In genomic region chr6:31033075-31033474, GRCh38 we compare ENCODE assay signal across 21 cellular contexts. TPM values are rescaled to one million over a fixed set of nuclear protein-coding genes. Genes with fewer than 3 reads are reported as not detected.
"Had no signal": no experiment of that assay in that cellular context is flagged by ENCODE, and none has a peak within 500 bp of the region (broad histone marks: within the 10 kb centered on the region; RNA-seq: fewer than 3 reads in every experiment).

No MANE protein-coding gene starts in this region.

- DNase-seq: Karpas-422, KG1, MM.1S, NCI-H1092 treated with DMSO at 0.1 percent for 48 hours, NCI-H1436, NCI-H187, NCI-H2029, NCI-H2081 treated with DMSO at 0.1 percent for 48 hours, NCI-H2171, NCI-H226, NCI-H446, NCI-H510A, NCI-H524 treated with DMSO at 0.1 percent for 48 hours, NCI-H69, NCI-H774, SHP77, SK-N-SH, SW 1271 had no signal

- FAIRE-seq: RCC 7860 had no signal

- H3K27ac ChIP-seq: HL-60 had no signal

- H3K4me2 ChIP-seq: SK-N-SH had no signal

- H3K9me3 ChIP-seq: SK-N-SH had no signal

- H3K9me2 ChIP-seq: SK-N-SH had no signal

RNA-seq across cellular contexts. Expression of gene MUC22, which starts 22.8 kb away (rescaled TPM):
- total RNA-seq: SK-MEL-5 had no signal

RNA-seq across cellular contexts. Expression of gene MUC21, which starts 49.6 kb away (rescaled TPM):
- total RNA-seq: SK-MEL-5 had no signal
- polyA plus RNA-seq: SK-N-SH had no signal
